8 cellular contexts compared by ENCODE assay signal in the genomic region with DNA sequence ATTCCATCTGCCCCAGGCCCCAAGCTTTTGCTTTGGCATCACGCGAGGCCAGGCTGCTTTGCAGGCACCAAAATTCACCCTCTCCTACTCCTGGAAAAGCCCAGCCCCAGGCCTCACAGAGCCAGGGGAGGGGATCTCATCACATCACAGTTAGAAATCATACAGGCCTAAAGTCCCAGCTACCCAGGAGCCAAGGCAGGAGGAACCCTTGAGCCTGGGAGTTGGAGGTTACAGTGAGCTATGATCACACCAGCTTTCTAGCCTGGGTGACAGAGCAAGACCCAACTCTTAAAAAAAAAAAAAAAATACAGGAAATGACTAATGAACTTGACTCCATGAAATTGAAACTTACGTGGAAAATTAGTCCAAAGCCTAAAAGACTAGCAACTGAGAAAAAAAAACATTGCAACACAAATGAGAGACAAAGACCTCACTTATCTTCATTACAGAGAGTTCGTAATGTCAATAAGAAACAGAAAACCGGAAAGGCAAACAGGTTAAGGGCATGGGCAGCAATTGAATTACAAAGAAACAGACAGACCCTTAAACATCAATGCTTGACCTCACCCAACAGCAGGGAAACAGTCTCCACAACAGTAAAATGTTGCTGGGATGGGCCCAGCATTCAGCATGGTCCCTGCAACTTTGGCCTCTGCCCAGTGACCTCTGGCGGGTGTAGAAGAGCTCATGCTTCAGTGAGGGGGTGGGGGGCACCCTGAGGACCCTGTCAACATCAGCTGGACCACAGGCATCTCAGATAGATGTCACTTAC.
DNase-seq lines count a peak whose midpoint lies in the region; ATAC-seq and TF ChIP-seq lines count a peak whose summit lies in the region.

No MANE protein-coding gene starts in this region.

- H3K4me3 ChIP-seq in coronary artery (no peak overlapping the region), mucosa of rectum (ENCODE audit: low read length in 2 of 2) (no peak overlapping the region)

- H3K27ac ChIP-seq in coronary artery (peak overlapping the region; percentile 37 to 78), mucosa of rectum (ENCODE audit: low read depth in 2 of 2, low read length in 2 of 2) (peak overlapping the region; percentile 39 to 63)

- no peaks in the 10 kb centered on the region for H3K9me3 ChIP-seq in mucosa of rectum (ENCODE audit: control insufficient read depth in 2 of 2, low read length in 2 of 2)

- peaks cover 15 to 23% of the 10 kb centered on the region in 2 donors for H3K36me3 ChIP-seq in mucosa of rectum (ENCODE audit: control insufficient read depth in 2 of 2, insufficient read depth in 2 of 2, low read length in 2 of 2)

- TF ChIP-seq CTCF in coronary artery (IDR thresholded peaks at IDR 0.05), result no peak

- no peak overlapping the region for H3K9ac ChIP-seq in mucosa of rectum (ENCODE audit: low read depth in 1 of 2, low read length in 2 of 2)

- peaks cover 2 to 11% of the 10 kb centered on the region in 2 donors for H3K4me1 ChIP-seq in mucosa of rectum (ENCODE audit: control insufficient read depth in 2 of 2, insufficient read depth in 2 of 2, low read length in 2 of 2)

- DNase-seq in DMS53 treated with DMSO at 0.1 percent for 48 hours (lab: John Stamatoyannopoulos, UW; ENCODE audit: unreplicated experiment), result peak; percentile 57
- peak; percentile 63 for DNase-seq in NCI-H460 (ENCODE audit: extremely low read depth, low read depth)
- no peak for DNase-seq in coronary artery (ENCODE audit: low spot score)
- DNase-seq in NCI-H2171 (lab: John Stamatoyannopoulos, UW), result no peak

- H3K27me3 ChIP-seq in mucosa of rectum (ENCODE audit: control insufficient read depth in 2 of 2, insufficient read depth in 2 of 2, low read length in 2 of 2), result no peaks in the 10 kb centered on the region

- no peak for ATAC-seq in GM21723 (IDR thresholded peaks at IDR 0.05; ENCODE audit: unreplicated experiment)
- no peak for ATAC-seq in GM21619 (IDR thresholded peaks at IDR 0.05; ENCODE audit: unreplicated experiment)
- ATAC-seq in HG02763 (IDR thresholded peaks at IDR 0.05; ENCODE audit: unreplicated experiment), result no peak

Comparison
In these comparisons a context has a peak if more than half of its experiments do, and no peak if none do; other contexts are left out.
1. DNase-seq: peak in DMS53 treated with DMSO at 0.1 percent for 48 hours (single experiment) and NCI-H460 (single experiment); none in coronary artery (single experiment) and NCI-H2171 (single experiment).